Comparison of ENCODE assay signal across 8 cellular contexts in genomic region chrX:109475174-109475891, GRCh38.
DNase-seq lines count a peak whose midpoint lies in the region; ATAC-seq and TF ChIP-seq lines count a peak whose summit lies in the region.

No MANE protein-coding gene starts in this region.

- peak; percentile 3 for DNase-seq in stimulated activated CD4-positive, alpha-beta T cell treated with anti-CD3 and anti-CD28 coated beads, Interleukin-15, amount 100 ng/mL, for 24 hours
- no peak for DNase-seq in stimulated activated CD4-positive, alpha-beta T cell treated with anti-CD3 and anti-CD28 coated beads, Interleukin-2, amount 100 ng/mL, for 24 hours
- DNase-seq in NCI-H1105 treated with DMSO at 0.1 percent for 48 hours (lab: John Stamatoyannopoulos, UW) (peak; percentile 63), amniotic epithelial cell (ENCODE audit: low read depth) (peak; percentile 48), hepatic stellate cell (ENCODE audit: low spot score) (peak; percentile 41), skeletal muscle cell (ENCODE audit: low read depth) (no peak), GM10266 (ENCODE audit: extremely low spot score) (no peak)

- H3K4me3 ChIP-seq in skeletal muscle cell (ENCODE audit: low read depth, low read length), result peak overlapping the region; percentile 26

- TF ChIP-seq CTCF in GM10266 (IDR thresholded peaks at IDR 0.05; ENCODE audit: control insufficient read depth, insufficient read depth, low read depth, missing control alignments), result no peak

- ATAC-seq in GM18520 (IDR thresholded peaks at IDR 0.05; ENCODE audit: unreplicated experiment), result no peak

Comparison
In these comparisons a context has a peak if more than half of its experiments do, and no peak if none do; other contexts are left out.
1. DNase-seq: peak in stimulated activated CD4-positive, alpha-beta T cell treated with anti-CD3 and anti-CD28 coated beads, Interleukin-15, amount 100 ng/mL, for 24 hours (single experiment), NCI-H1105 treated with DMSO at 0.1 percent for 48 hours (single experiment), amniotic epithelial cell (single experiment) and hepatic stellate cell (single experiment); none in stimulated activated CD4-positive, alpha-beta T cell treated with anti-CD3 and anti-CD28 coated beads, Interleukin-2, amount 100 ng/mL, for 24 hours (0 of 2), skeletal muscle cell (single experiment) and GM10266 (single experiment).